8 cellular contexts compared by ENCODE assay signal in the genomic region with DNA sequence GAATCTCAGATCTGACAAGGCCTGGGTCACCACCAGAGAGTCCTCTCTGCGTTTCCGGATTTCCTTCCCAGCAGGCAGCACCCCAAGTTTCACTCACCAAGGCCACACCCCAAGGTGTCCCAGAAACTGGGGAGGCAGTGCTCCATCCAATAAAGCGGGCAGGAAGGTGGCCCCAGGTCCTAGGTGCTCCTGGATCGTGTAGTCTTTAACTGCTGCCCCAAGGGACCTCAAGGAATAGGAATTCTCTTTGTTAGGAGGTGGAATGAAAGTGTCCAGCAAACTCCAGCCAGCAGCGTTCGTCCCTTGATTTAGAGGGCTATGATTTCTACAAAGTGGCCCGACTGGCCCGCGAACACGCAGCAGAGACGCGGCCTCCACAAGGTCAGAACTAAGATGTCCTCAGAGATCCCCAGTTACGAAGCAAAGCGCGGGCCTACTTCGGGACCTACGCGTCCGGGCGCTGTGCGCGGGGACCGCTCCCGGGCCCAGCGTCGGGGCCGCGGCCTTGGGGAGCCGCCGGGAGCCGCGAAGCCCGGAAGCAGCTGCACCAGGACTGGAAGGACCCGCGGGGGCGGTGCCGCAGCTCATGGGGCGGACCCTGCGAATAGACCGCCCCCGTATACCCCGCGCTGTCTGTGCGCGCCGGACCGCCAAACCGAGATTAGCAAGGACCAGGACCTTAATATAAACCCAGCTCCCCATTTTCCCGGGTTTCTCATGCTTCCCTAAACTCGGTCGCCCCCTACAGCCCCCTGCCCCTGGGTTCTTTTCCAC. TPM values are rescaled to one million over a fixed set of nuclear protein-coding genes. Genes with fewer than 3 reads are reported as not detected.
DNase-seq lines count a peak whose midpoint lies in the region; FAIRE-seq and TF ChIP-seq lines count a peak whose summit lies in the region.

A gene with protein sequence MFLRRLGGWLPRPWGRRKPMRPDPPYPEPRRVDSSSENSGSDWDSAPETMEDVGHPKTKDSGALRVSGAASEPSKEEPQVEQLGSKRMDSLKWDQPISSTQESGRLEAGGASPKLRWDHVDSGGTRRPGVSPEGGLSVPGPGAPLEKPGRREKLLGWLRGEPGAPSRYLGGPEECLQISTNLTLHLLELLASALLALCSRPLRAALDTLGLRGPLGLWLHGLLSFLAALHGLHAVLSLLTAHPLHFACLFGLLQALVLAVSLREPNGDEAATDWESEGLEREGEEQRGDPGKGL (minus strand): TSS at position 555 of the 774 bp plus-strand sequence. CDS start 831 bp downstream, outside the sequence.

- H3K36me3 ChIP-seq in right atrium auricular region: peaks cover 21% of the 10 kb centered on the region
- H3K36me3 ChIP-seq in vagina: peaks cover 0 to 8% of the 10 kb centered on the region in 2 donors

- no peak for FAIRE-seq in H54 (lab: Jason Lieb, UNC)

- TF ChIP-seq POLR2A in H54 (IDR thresholded peaks at IDR 0.05; ENCODE audit: low read depth, low read length) (peak; percentile 79), vagina (IDR thresholded peaks at IDR 0.05) (peak in 1 of 2 donors; percentile 77)

- intact Hi-C loops in T-helper 2 cell treated with Interferon-gamma antibody and Interleukin-4, amounts not matched to agents 100 ng/mL and 5 ng/mL, for 36 hours (cut with micrococcal nuclease): loop anchor here (1.0 to 10.0 kb wide), 2 partner anchors 8 to 514 kb away; a partner anchor contains a TSS
- intact Hi-C loops in vagina (cut with DNase I): no loop called here

- H3K4me3 ChIP-seq in right atrium auricular region (peak within 1 kb of the TSS; percentile 71 to 83), vagina (peak within 1 kb of the TSS; percentile 60 to 87)

- H3K4me1 ChIP-seq in right atrium auricular region (peaks cover 0 to 55% of the 10 kb centered on the region in 2 donors), vagina (peaks cover 63% of the 10 kb centered on the region)

- no peaks in the 10 kb centered on the region for H3K9me3 ChIP-seq in right atrium auricular region
- no peaks in the 10 kb centered on the region for H3K9me3 ChIP-seq in vagina

- peak; percentile 75 for DNase-seq in DMS114 treated with DMSO at 0.1 percent for 48 hours (lab: John Stamatoyannopoulos, UW; ENCODE audit: unreplicated experiment)
- peak; percentile 81 for DNase-seq in H54 (ENCODE audit: insufficient read length, low spot score)
- peak; percentile 45 for DNase-seq in NCI-H1694 treated with DMSO at 0.1 percent for 48 hours (lab: John Stamatoyannopoulos, UW)
- DNase-seq in right atrium auricular region (ENCODE audit: low spot score): peak; percentile 90
- peak; percentile 47 for DNase-seq in pulmonary artery endothelial cell (ENCODE audit: low read depth, low spot score)
- no peak for DNase-seq in vagina (ENCODE audit: extremely low spot score in 2 of 2)

- H3K27ac ChIP-seq in angular gyrus (ENCODE audit: low read depth, low read length) (peak within 1 kb of the TSS; percentile 76), right atrium auricular region (peak within 1 kb of the TSS; percentile 81 to 89), vagina (peak within 1 kb of the TSS; percentile 91)

- no peaks in the 10 kb centered on the region for H3K27me3 ChIP-seq in right atrium auricular region
- no peaks in the 10 kb centered on the region for H3K27me3 ChIP-seq in vagina

- TF ChIP-seq CTCF in right atrium auricular region (IDR thresholded peaks at IDR 0.05) (no peak), vagina (IDR thresholded peaks at IDR 0.05) (no peak)

RNA-seq across cellular contexts. Expression of the gene that starts here (rescaled TPM):
- 20.8 and 21.6 TPM in 2 replicates for total RNA-seq in T-helper 2 cell treated with Interferon-gamma antibody and Interleukin-4, amounts not matched to agents 100 ng/mL and 5 ng/mL, for 36 hours
- total RNA-seq in right atrium auricular region (10 to 100 TPM; 17.8 to 19.2 TPM), pulmonary artery endothelial cell (18.7 and 20.5 TPM in 2 replicates), vagina (15.2 TPM)

Comparison
In these comparisons a context has a peak if more than half of its experiments do, and no peak if none do; other contexts are left out.
1. DNase-seq: peak in DMS114 treated with DMSO at 0.1 percent for 48 hours (single experiment), H54 (single experiment), NCI-H1694 treated with DMSO at 0.1 percent for 48 hours (single experiment), right atrium auricular region (single experiment) and pulmonary artery endothelial cell (single experiment); none in vagina (0 of 2).
2. Peak in every context shown above with its lines, with median percentiles within 50 percentile points of each other: H3K27ac ChIP-seq.